ENCODE assay signal across 3 cellular contexts in genomic region chr7:56823231-56823630, GRCh38.
DNase-seq lines count a peak whose midpoint lies in the region; ATAC-seq and TF ChIP-seq lines count a peak whose summit lies in the region.
"Not testable (repeated sequence)": the region's sequence is repeated elsewhere in the genome, so short reads cannot be mapped to it uniquely, and the experiment has no call there.

No MANE protein-coding gene starts in this region.

- DNase-seq in mesenteric fat pad (ENCODE audit: low spot score), result peak; percentile 41
- DNase-seq in posterior vena cava (ENCODE audit: low spot score), result peak; percentile 13
- peak; percentile 53 for DNase-seq in upper lobe of right lung

- H3K27ac ChIP-seq in upper lobe of right lung, result not testable (repeated sequence)

- not testable (repeated sequence) for TF ChIP-seq CTCF in upper lobe of right lung (IDR thresholded peaks at IDR 0.05)

- not testable (repeated sequence) for H3K4me3 ChIP-seq in upper lobe of right lung

- H3K4me1 ChIP-seq in upper lobe of right lung, result not testable (repeated sequence)

- not testable (repeated sequence) for H3K27me3 ChIP-seq in upper lobe of right lung

- not testable (repeated sequence) for ATAC-seq in upper lobe of right lung

- not testable (repeated sequence) for H3K9me3 ChIP-seq in upper lobe of right lung

- H3K36me3 ChIP-seq in upper lobe of right lung, result not testable (repeated sequence)

- intact Hi-C loops in posterior vena cava (cut with DNase I); upper lobe of right lung (cut with DNase I): not testable (repeated sequence)
